Comparison of ENCODE assay signal across 22 cellular contexts in genomic region chr16:67468731-67469130, GRCh38. TPM values are rescaled to one million over a fixed set of nuclear protein-coding genes. Genes with fewer than 3 reads are reported as not detected.
"Had no signal": no experiment of that assay in that cellular context is flagged by ENCODE, and none has a peak within 500 bp of the region (broad histone marks: within the 10 kb centered on the region; RNA-seq: fewer than 3 reads in every experiment).

No MANE protein-coding gene starts in this region.

- H3K36me3 ChIP-seq: brain microvascular endothelial cell, suprapubic skin, transverse colon, uterus had no signal

- H3K27me3 Mint-ChIP-seq: memory B cell; naive B cell; progenitor cell of endocrine pancreas; stimulated activated naive CD8-positive, alpha-beta T cell treated with anti-CD3 and anti-CD28 coated beads, Interleukin-15, amount 100 ng/mL, for 72 hours had no signal

- DNase-seq: activated CD4-positive, alpha-beta T cell treated with anti-CD3 and anti-CD28 coated beads, Interleukin-2, amount 50 U/mL, for 1 hour; activated CD4-positive, CD25-positive, alpha-beta regulatory T cell treated with anti-CD3 and anti-CD28 coated beads, Interleukin-2, amount 50 U/mL, for 72 hours; activated CD8-positive, alpha-beta memory T cell treated with anti-CD3 and anti-CD28 coated beads for 24 hours; activated CD8-positive, alpha-beta memory T cell treated with anti-CD3 and anti-CD28 coated beads, Interleukin-2, amount 50 U/mL, for 48 hours; activated effector memory CD4-positive, alpha-beta T cell treated with anti-CD3 and anti-CD28 coated beads, Interleukin-2, amount 50 U/mL, for 16 hours; activated naive CD4-positive, alpha-beta T cell treated with anti-CD3 and anti-CD28 coated beads, Interleukin-2, amount 50 U/mL, for 16 hours; activated T-cell treated with anti-CD3 and anti-CD28 coated beads, Interleukin-2, amount 50 U/mL, for 48 hours; aorta; brain microvascular endothelial cell; cerebellar nuclear complex; effector CD4-positive, alpha-beta T cell; naive B cell; stimulated activated CD4-positive, alpha-beta T cell treated with anti-CD3 and anti-CD28 coated beads, Interleukin-2, amount 100 ng/mL, for 24 hours; stimulated activated naive CD8-positive, alpha-beta T cell treated with anti-CD3 and anti-CD28 coated beads, Interleukin-15, amount 100 ng/mL, for 72 hours; transverse colon; uterus had no signal

- H3K27me3 ChIP-seq: brain microvascular endothelial cell, suprapubic skin, transverse colon, uterus had no signal

- H3K9me3 ChIP-seq: mucosa of descending colon, suprapubic skin, transverse colon, uterus had no signal

- H3K27ac Mint-ChIP-seq: memory B cell; stimulated activated naive CD8-positive, alpha-beta T cell treated with anti-CD3 and anti-CD28 coated beads, Interleukin-15, amount 100 ng/mL, for 72 hours had no signal

- H3K27ac ChIP-seq: brain microvascular endothelial cell, suprapubic skin, transverse colon, uterus had no signal

- H3K4me3 ChIP-seq: mucosa of descending colon, suprapubic skin, transverse colon, uterus had no signal

- H3K4me3 Mint-ChIP-seq: memory B cell; neural crest cell; stimulated activated naive CD8-positive, alpha-beta T cell treated with anti-CD3 and anti-CD28 coated beads, Interleukin-15, amount 100 ng/mL, for 72 hours had no signal

- H3K9me3 Mint-ChIP-seq: memory B cell; naive B cell; neural crest cell; stimulated activated naive CD8-positive, alpha-beta T cell treated with anti-CD3 and anti-CD28 coated beads, Interleukin-15, amount 100 ng/mL, for 72 hours had no signal

RNA-seq across cellular contexts. Expression of gene AGRP, which starts 14.6 kb away (rescaled TPM):
- polyA plus RNA-seq: right cardiac atrium had no signal
